1 cellular context compared by ENCODE assay signal in the genomic region with DNA sequence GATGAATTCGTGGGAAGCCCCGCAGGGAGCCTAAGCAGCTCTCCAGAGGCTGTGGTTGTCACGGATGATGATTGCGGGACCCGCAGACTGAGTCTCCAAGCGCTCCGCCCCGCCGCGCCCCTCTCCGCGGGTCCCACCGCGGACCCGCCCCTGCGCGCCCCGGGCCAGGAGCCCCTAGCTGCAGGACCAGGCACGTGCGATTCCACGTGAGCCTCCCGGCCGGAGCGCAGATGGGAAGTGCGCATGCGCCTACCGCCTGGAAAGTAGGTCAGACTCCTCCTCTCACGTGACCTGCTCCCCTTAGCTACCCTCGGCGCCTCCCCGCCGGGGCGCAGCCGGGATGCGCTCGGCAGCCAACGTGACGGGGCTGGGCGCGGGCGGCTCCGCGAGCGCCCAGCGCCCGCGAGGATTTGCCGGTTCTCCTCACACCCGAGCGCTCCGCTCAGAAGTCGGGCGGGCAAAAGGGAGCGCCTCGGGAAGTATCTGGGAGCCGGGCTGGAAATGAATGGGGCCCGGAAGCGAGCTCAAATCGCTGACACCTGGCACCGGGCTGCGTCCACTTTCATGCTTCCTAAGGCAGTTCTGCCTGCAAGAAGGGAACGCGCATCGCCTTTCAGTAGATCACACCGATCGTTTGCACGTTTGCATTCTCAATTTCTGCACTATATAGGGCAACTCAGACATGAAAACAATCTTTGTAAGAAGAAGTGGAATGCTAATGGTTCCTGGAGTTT.
A peak's percentile ranks its signal among the peaks of the same experiment; 100 is the strongest.
TF ChIP-seq lines count a peak whose summit lies in the region.

No MANE protein-coding gene starts in this region.

TF ChIP-seq in K562, 482 proteins besides CTCF, POLR2A, EP300 and RAD21 (continued from another document and continues in another):
- TF ChIP-seq, protein P1, sequence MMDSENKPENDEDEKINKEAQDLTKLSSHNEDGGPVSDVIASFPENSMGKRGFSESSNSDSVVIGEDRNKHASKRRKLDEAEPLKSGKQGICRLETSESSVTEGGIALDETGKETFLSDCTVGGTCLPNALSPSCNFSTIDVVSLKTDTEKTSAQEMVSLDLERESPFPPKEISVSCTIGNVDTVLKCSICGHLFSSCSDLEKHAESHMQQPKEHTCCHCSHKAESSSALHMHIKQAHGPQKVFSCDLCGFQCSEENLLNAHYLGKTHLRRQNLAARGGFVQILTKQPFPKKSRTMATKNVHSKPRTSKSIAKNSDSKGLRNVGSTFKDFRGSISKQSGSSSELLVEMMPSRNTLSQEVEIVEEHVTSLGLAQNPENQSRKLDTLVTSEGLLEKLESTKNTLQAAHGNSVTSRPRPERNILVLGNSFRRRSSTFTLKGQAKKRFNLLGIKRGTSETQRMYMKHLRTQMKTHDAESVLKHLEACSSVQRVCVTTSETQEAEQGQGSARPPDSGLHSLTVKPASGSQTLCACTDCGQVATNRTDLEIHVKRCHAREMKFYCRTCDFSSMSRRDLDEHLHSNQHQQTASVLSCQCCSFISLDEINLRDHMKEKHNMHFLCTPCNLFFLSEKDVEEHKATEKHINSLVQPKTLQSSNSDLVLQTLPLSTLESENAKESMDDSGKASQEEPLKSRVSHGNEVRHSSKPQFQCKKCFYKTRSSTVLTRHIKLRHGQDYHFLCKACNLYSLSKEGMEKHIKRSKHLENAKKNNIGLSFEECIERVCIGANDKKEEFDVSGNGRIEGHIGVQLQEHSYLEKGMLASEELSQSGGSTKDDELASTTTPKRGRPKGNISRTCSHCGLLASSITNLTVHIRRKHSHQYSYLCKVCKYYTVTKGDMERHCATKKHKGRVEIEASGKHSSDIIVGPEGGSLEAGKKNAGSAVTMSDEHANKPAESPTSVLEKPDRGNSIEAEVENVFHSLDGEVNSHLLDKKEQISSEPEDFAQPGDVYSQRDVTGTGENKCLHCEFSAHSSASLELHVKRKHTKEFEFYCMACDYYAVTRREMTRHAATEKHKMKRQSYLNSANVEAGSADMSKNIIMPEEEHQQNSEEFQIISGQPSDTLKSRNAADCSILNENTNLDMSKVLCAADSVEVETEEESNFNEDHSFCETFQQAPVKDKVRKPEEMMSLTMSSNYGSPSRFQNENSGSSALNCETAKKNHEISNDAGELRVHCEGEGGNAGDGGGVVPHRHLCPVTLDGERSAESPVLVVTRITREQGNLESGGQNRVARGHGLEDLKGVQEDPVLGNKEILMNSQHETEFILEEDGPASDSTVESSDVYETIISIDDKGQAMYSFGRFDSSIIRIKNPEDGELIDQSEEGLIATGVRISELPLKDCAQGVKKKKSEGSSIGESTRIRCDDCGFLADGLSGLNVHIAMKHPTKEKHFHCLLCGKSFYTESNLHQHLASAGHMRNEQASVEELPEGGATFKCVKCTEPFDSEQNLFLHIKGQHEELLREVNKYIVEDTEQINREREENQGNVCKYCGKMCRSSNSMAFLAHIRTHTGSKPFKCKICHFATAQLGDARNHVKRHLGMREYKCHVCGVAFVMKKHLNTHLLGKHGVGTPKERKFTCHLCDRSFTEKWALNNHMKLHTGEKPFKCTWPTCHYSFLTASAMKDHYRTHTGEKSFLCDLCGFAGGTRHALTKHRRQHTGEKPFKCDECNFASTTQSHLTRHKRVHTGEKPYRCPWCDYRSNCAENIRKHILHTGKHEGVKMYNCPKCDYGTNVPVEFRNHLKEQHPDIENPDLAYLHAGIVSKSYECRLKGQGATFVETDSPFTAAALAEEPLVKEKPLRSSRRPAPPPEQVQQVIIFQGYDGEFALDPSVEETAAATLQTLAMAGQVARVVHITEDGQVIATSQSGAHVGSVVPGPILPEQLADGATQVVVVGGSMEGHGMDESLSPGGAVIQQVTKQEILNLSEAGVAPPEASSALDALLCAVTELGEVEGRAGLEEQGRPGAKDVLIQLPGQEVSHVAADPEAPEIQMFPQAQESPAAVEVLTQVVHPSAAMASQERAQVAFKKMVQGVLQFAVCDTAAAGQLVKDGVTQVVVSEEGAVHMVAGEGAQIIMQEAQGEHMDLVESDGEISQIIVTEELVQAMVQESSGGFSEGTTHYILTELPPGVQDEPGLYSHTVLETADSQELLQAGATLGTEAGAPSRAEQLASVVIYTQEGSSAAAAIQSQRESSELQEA (IDR thresholded peaks at IDR 0.05; ENCODE audit: low read depth): no peak
- no peak for TF ChIP-seq HDAC8 (tag; IDR thresholded peaks at IDR 0.05)
- TF ChIP-seq ZNF444 (CRISPR knock-in tag; IDR thresholded peaks at IDR 0.05): no peak
- no peak for TF ChIP-seq KDM5B (IDR thresholded peaks at IDR 0.05; ENCODE audit: insufficient replicate concordance, low read depth, low read length)
- TF ChIP-seq RBFOX2 (IDR thresholded peaks at IDR 0.05; ENCODE audit: low read depth, low read length): peak; percentile 73
- TF ChIP-seq, protein P2, sequence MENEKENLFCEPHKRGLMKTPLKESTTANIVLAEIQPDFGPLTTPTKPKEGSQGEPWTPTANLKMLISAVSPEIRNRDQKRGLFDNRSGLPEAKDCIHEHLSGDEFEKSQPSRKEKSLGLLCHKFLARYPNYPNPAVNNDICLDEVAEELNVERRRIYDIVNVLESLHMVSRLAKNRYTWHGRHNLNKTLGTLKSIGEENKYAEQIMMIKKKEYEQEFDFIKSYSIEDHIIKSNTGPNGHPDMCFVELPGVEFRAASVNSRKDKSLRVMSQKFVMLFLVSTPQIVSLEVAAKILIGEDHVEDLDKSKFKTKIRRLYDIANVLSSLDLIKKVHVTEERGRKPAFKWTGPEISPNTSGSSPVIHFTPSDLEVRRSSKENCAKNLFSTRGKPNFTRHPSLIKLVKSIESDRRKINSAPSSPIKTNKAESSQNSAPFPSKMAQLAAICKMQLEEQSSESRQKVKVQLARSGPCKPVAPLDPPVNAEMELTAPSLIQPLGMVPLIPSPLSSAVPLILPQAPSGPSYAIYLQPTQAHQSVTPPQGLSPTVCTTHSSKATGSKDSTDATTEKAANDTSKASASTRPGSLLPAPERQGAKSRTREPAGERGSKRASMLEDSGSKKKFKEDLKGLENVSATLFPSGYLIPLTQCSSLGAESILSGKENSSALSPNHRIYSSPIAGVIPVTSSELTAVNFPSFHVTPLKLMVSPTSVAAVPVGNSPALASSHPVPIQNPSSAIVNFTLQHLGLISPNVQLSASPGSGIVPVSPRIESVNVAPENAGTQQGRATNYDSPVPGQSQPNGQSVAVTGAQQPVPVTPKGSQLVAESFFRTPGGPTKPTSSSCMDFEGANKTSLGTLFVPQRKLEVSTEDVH (IDR thresholded peaks at IDR 0.05; ENCODE audit: low read depth, partially characterized antibody): no peak
- no peak for TF ChIP-seq MIER1 (IDR thresholded peaks at IDR 0.05; ENCODE audit: low read depth)
- no peak for TF ChIP-seq PKNOX1 (IDR thresholded peaks at IDR 0.05)
- no peak for TF ChIP-seq TSHZ1 (CRISPR knock-in tag; IDR thresholded peaks at IDR 0.05)
- TF ChIP-seq TCF7 (IDR thresholded peaks at IDR 0.05; ENCODE audit: borderline replicate concordance): no peak
- no peak for TF ChIP-seq KAT7 (CRISPR knock-in tag; IDR thresholded peaks at IDR 0.05; ENCODE audit: borderline replicate concordance)
- no peak for TF ChIP-seq ZNF212 (CRISPR knock-in tag; IDR thresholded peaks at IDR 0.05)
- TF ChIP-seq NCOA6 (IDR thresholded peaks at IDR 0.05): no peak
- TF ChIP-seq COPS2 (conservative IDR thresholded peaks at IDR 0.05): no peak
- TF ChIP-seq, protein P3, sequence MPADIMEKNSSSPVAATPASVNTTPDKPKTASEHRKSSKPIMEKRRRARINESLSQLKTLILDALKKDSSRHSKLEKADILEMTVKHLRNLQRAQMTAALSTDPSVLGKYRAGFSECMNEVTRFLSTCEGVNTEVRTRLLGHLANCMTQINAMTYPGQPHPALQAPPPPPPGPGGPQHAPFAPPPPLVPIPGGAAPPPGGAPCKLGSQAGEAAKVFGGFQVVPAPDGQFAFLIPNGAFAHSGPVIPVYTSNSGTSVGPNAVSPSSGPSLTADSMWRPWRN (IDR thresholded peaks at IDR 0.05; ENCODE audit: low read depth): no peak
- TF ChIP-seq GATA2 (CRISPR knock-in tag; IDR thresholded peaks at IDR 0.05): no peak
- TF ChIP-seq ZNF175 (CRISPR knock-in tag; IDR thresholded peaks at IDR 0.05; ENCODE audit: low read depth): no peak
- TF ChIP-seq CBX1 (IDR thresholded peaks at IDR 0.05; ENCODE audit: low read depth): peak; percentile 43; the same call in 1 of the 2 replicates
- TF ChIP-seq MEIS2 (IDR thresholded peaks at IDR 0.05; ENCODE audit: partially characterized antibody): peak; percentile 47
- peak; percentile 89 to 91 for TF ChIP-seq NRF1 (conservative IDR thresholded peaks at IDR 0.05 in 1 of 2, IDR thresholded peaks at IDR 0.05 in 1 of 2)
- no peak for TF ChIP-seq HNRNPK (IDR thresholded peaks at IDR 0.05; ENCODE audit: low read depth, low read length, poor library complexity, severe bottlenecking)
- TF ChIP-seq, protein P4, sequence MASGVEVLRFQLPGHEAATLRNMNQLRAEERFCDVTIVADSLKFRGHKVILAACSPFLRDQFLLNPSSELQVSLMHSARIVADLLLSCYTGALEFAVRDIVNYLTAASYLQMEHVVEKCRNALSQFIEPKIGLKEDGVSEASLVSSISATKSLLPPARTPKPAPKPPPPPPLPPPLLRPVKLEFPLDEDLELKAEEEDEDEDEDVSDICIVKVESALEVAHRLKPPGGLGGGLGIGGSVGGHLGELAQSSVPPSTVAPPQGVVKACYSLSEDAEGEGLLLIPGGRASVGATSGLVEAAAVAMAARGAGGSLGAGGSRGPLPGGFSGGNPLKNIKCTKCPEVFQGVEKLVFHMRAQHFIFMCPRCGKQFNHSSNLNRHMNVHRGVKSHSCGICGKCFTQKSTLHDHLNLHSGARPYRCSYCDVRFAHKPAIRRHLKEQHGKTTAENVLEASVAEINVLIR (CRISPR knock-in tag; IDR thresholded peaks at IDR 0.05): no peak
- no peak for TF ChIP-seq SNAPC5 (CRISPR knock-in tag; IDR thresholded peaks at IDR 0.05)
- no peak for TF ChIP-seq NCOA4 (IDR thresholded peaks at IDR 0.05; ENCODE audit: partially characterized antibody)
- TF ChIP-seq, protein P5, sequence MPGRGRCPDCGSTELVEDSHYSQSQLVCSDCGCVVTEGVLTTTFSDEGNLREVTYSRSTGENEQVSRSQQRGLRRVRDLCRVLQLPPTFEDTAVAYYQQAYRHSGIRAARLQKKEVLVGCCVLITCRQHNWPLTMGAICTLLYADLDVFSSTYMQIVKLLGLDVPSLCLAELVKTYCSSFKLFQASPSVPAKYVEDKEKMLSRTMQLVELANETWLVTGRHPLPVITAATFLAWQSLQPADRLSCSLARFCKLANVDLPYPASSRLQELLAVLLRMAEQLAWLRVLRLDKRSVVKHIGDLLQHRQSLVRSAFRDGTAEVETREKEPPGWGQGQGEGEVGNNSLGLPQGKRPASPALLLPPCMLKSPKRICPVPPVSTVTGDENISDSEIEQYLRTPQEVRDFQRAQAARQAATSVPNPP (IDR thresholded peaks at IDR 0.05; ENCODE audit: borderline replicate concordance, insufficient read depth, insufficient read length): no peak
- TF ChIP-seq ARID3A (IDR thresholded peaks at IDR 0.05; ENCODE audit: borderline replicate concordance, low read depth, low read length): no peak
- no peak for TF ChIP-seq RBM25 (IDR thresholded peaks at IDR 0.05; ENCODE audit: low read depth, low read length, severe bottlenecking)
- peak; percentile 43; the same call in 1 of the 2 replicates for TF ChIP-seq CBFA2T2 (conservative IDR thresholded peaks at IDR 0.05)
- TF ChIP-seq, protein P6, sequence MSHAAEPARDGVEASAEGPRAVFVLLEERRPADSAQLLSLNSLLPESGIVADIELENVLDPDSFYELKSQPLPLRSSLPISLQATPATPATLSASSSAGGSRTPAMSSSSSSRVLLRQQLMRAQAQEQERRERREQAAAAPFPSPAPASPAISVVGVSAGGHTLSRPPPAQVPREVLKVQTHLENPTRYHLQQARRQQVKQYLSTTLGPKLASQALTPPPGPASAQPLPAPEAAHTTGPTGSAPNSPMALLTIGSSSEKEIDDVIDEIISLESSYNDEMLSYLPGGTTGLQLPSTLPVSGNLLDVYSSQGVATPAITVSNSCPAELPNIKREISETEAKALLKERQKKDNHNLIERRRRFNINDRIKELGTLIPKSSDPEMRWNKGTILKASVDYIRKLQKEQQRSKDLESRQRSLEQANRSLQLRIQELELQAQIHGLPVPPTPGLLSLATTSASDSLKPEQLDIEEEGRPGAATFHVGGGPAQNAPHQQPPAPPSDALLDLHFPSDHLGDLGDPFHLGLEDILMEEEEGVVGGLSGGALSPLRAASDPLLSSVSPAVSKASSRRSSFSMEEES (CRISPR knock-in tag; IDR thresholded peaks at IDR 0.05): peak; percentile 98
- TF ChIP-seq KLF16 (IDR thresholded peaks at IDR 0.05): no peak
